15 cellular contexts compared by ENCODE assay signal in genomic region chr7:80379034-80379433, GRCh38.
DNase-seq lines count a peak whose midpoint lies in the region; ATAC-seq, FAIRE-seq and TF ChIP-seq lines count a peak whose summit lies in the region.
"Had no signal": no experiment of that assay in that cellular context is flagged by ENCODE, and none has a peak within 500 bp of the region (broad histone marks: within the 10 kb centered on the region; RNA-seq: fewer than 3 reads in every experiment).

No MANE protein-coding gene starts in this region.

- WGBS in pancreas, 2 donors, result 28 to 33% methylated on average over 1 of the region's 1 CpG

- H3K4me3 ChIP-seq in pancreas, result no peak overlapping the region
- H3K4me3 ChIP-seq: spleen had no signal

- DNase-seq in ELR (ENCODE audit: low read depth), result peak; percentile 84
- peak; percentile 26 for DNase-seq in RCC 7860 (ENCODE audit: low spot score)
- peak; percentile 35 for DNase-seq in fibroblast of gingiva (ENCODE audit: low read depth)
- no peak for DNase-seq in pancreas
- DNase-seq in activated T-cell treated with anti-CD3 and anti-CD28 coated beads, Interleukin-2, amount 50 U/mL, for 48 hours, result no peak
- DNase-seq in posterior cingulate gyrus, result no peak
- no peak for DNase-seq in stimulated activated CD4-positive, alpha-beta T cell treated with anti-CD3 and anti-CD28 coated beads, Interleukin-4, amount 100 ng/mL, for 1 hour
- DNase-seq in medulla oblongata (ENCODE audit: extremely low spot score), result no peak
- DNase-seq: activated CD4-positive, alpha-beta memory T cell treated with anti-CD3 and anti-CD28 coated beads, Interleukin-2, amount 10 ng/mL, durations not matched to agents 7 days and 5 days; Calu3; cortex of kidney; MM.1S; NK-92 treated with Interleukin-12 subunit alpha and Interleukin-12 subunit beta, amount 100 ng/mL, for 24 hours; spleen had no signal

- H3K9me3 ChIP-seq in pancreas, result no peaks in the 10 kb centered on the region

- intact Hi-C loops in pancreas (cut with DNase I) (no loop called here), posterior cingulate gyrus (cut with DNase I) (no loop called here)

- ATAC-seq in pancreas, result peak in 1 of 4 donors; percentile 46

- FAIRE-seq in RCC 7860 (lab: Jason Lieb, UNC) (peak; percentile 62), pancreas (lab: Jason Lieb, UNC) (peak; percentile 86)
- FAIRE-seq: GM12891 had no signal

- peaks cover 0 to 3% (median 0%) of the 10 kb centered on the region in 3 donors for H3K4me1 ChIP-seq in pancreas
- H3K4me1 ChIP-seq: spleen had no signal

- TF ChIP-seq CTCF in pancreas (IDR thresholded peaks at IDR 0.05), result no peak

- no peak overlapping the region for H3K27ac ChIP-seq in pancreas
- H3K27ac ChIP-seq: spleen had no signal

- H3K36me3 ChIP-seq in pancreas, result no peaks in the 10 kb centered on the region
- H3K36me3 ChIP-seq: spleen had no signal

- no peaks in the 10 kb centered on the region for H3K27me3 ChIP-seq in pancreas
- H3K27me3 ChIP-seq: spleen had no signal

Comparison
In these comparisons a context has a peak if more than half of its experiments do, and no peak if none do; other contexts are left out.
1. DNase-seq: peak in ELR (single experiment), RCC 7860 (single experiment) and fibroblast of gingiva (single experiment); none in pancreas (0 of 6), activated T-cell treated with anti-CD3 and anti-CD28 coated beads, Interleukin-2, amount 50 U/mL, for 48 hours (0 of 2), posterior cingulate gyrus (0 of 10), stimulated activated CD4-positive, alpha-beta T cell treated with anti-CD3 and anti-CD28 coated beads, Interleukin-4, amount 100 ng/mL, for 1 hour (single experiment) and medulla oblongata (single experiment).